Comparison of ENCODE assay signal across 10 cellular contexts in the genomic region with DNA sequence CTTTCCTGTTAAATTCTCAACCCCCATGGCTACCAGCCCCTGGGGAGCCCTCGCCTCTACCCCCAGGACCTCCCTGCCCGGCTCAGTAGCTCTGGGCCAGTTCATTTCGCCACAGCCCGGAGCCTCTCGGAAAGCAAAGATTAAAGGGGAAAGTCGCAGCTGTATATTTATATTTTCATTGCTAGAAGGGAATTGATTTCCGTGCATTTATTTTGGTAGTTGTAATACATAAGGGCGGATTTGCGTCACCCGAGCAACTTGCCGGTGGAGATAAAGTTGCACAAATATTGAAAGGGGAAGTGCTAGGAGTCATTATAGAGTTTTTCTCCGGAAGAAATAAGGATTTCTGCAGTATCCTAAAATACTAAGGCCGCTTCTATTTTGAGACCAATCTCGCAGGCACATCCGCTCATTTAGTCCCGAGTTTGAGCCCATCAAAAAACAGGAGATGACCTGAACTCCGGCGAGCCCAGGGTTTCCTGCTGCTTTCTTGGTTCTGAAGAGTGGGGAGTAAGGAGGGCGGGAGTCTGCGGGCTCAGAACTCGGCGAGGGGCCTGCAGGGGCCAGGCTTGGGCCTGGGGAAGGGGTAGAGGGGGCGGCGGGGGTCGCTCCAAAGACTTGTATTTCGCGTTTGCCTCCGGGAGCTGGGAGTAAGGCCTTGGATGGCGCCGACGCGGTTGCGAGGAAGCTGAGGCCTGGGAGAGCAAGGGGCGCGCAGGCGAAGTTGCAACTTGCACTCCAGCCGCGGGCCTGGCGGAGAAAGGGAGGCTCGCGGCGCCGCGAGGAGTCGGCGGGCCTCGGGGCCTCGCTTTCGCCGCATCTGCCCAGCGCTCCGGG. TPM values are rescaled to one million over a fixed set of nuclear protein-coding genes. Genes with fewer than 3 reads are reported as not detected.
A peak's percentile ranks its signal among the peaks of the same experiment; 100 is the strongest.
DNase-seq lines count a peak whose midpoint lies in the region; ATAC-seq, FAIRE-seq and TF ChIP-seq lines count a peak whose summit lies in the region.
"Had no signal": no experiment of that assay in that cellular context is flagged by ENCODE, and none has a peak within 500 bp of the region (broad histone marks: within the 10 kb centered on the region; RNA-seq: fewer than 3 reads in every experiment).

No MANE protein-coding gene starts in this region.

- POLR2A ChIA-PET in K562 (lab: Yijun Ruan, JAX): interaction anchor here (0.7 kb wide), 1 partner anchor 11 kb away, joined by 3 read pairs; no protein-coding TSS in a partner anchor

- TF ChIP-seq CTCF in K562 (IDR thresholded peaks at IDR 0.05 in 2 of 3, conservative IDR thresholded peaks at IDR 0.05 in 1 of 3; ENCODE audit: insufficient read depth in 2 of 3, low read depth in 1 of 3, low read length in 3 of 3): no peak
- no peak for TF ChIP-seq CTCF in MM.1S (IDR thresholded peaks at IDR 0.05; ENCODE audit: low read length)

- H3K9ac ChIP-seq in HUES64 (ENCODE audit: low read depth, low read length): no peak overlapping the region
- no peak overlapping the region for H3K9ac ChIP-seq in K562 (ENCODE audit: insufficient read depth in 1 of 2, low read depth in 2 of 2, low read length in 2 of 2)
- H3K9ac ChIP-seq in skeletal muscle tissue (ENCODE audit: low read depth in 1 of 3, low read length in 3 of 3): peak overlapping the region in 2 of 3 donors; percentile 50 to 68
- no peak overlapping the region for H3K9ac ChIP-seq in MM.1S (ENCODE audit: low read length)

- CTCF ChIA-PET in K562 (lab: Yijun Ruan, JAX; ENCODE audit: low intra/inter-chr PET ratio): no interaction called here

- H3K4me3 ChIP-seq in HUES64 (ENCODE audit: low read length) (peak overlapping the region; percentile 62), K562 (no peak overlapping the region), skeletal muscle tissue (ENCODE audit: low read length in 3 of 3) (peak overlapping the region in 2 of 3 donors; percentile 5 to 61), MM.1S (ENCODE audit: low read length) (no peak overlapping the region)

- H3F3A ChIP-seq in MM.1S (ENCODE audit: insufficient read depth, low read length): 0 out of 2 replicates have a peak, but pooled peaks cover 3% of the 10 kb centered on the region

- intact Hi-C loops in K562 (cut with micrococcal nuclease): loop anchor here (5.0 kb wide), 1 partner anchor 64 kb away; no protein-coding TSS in a partner anchor

- H3K4me2 ChIP-seq in K562 (ENCODE audit: insufficient read depth, low read length) (no peak overlapping the region), MM.1S (ENCODE audit: low read depth, low read length) (no peak overlapping the region)

- no peaks in the 10 kb centered on the region for H3K36me3 ChIP-seq in HUES64 (ENCODE audit: insufficient read depth, low read length)
- H3K36me3 ChIP-seq in K562 (ENCODE audit: control insufficient read depth, insufficient read depth, low read length): no peaks in the 10 kb centered on the region
- H3K36me3 ChIP-seq in skeletal muscle tissue (ENCODE audit: control insufficient read depth in 3 of 3, insufficient read depth in 3 of 3, low read length in 3 of 3): peaks cover 0 to 2% (median 0%) of the 10 kb centered on the region in 3 donors
- no peaks in the 10 kb centered on the region for H3K36me3 ChIP-seq in MM.1S (replicated peaks; ENCODE audit: insufficient read depth, low read length)

- in situ Hi-C loops in K562 (cut with MboI): loop anchor here (10.0 kb wide), 1 partner anchor 1578 kb away; no protein-coding TSS in a partner anchor

- WGBS in HUES64: under 1% methylated on average over 52 of the region's 52 CpGs
- WGBS in K562 (ENCODE audit: insufficient coverage, low coverage, missing lambda C conversion rate): 22% methylated on average over 33 of the region's 52 CpGs

- H2AFZ ChIP-seq in K562 (ENCODE audit: low read depth, low read length) (no peak overlapping the region), MM.1S (ENCODE audit: low read length) (no peak overlapping the region)

- H3K9me1 ChIP-seq in K562 (ENCODE audit: control insufficient read depth, insufficient read depth, low read length): no peaks in the 10 kb centered on the region

- H3K27ac ChIP-seq in HUES64 (ENCODE audit: low read depth, low read length) (no peak overlapping the region), K562 (ENCODE audit: extremely low read depth, low read depth, low read length) (no peak overlapping the region), skeletal muscle tissue (ENCODE audit: low read depth, low read length) (peak overlapping the region; percentile 70), MM.1S (ENCODE audit: low read length) (no peak overlapping the region)

- H3K4me1 ChIP-seq in HUES64 (ENCODE audit: insufficient read depth, low read length) (peaks cover 16% of the 10 kb centered on the region), K562 (replicated peaks in 1 of 2; ENCODE audit: control insufficient read depth in 2 of 2, insufficient read depth in 2 of 2, low read length in 2 of 2) (peaks cover 0 to 26% of the 10 kb centered on the region in 2 experiments; a peak in 1 of 5 replicates), skeletal muscle tissue (ENCODE audit: control insufficient read depth in 3 of 3, insufficient read depth in 3 of 3, low read length in 3 of 3) (peaks cover 10 to 23% (median 17%) of the 10 kb centered on the region in 3 donors), MM.1S (ENCODE audit: low read length) (peaks cover 10% of the 10 kb centered on the region; the same call in 1 of the 2 replicates)

- no peak for DNase-seq in K562 (ENCODE audit: extremely low read depth in 1 of 4, low spot score in 3 of 4)
- DNase-seq in iPS-NIHi11 (ENCODE audit: low spot score): peak; percentile 59
- DNase-seq in MM.1S: no peak
- DNase-seq in cerebellum (ENCODE audit: low spot score): no peak
- DNase-seq in NCI-H2107 (lab: John Stamatoyannopoulos, UW): no peak
- DNase-seq: NCI-H226 had no signal

- no peak for TF ChIP-seq EP300 in K562 (IDR thresholded peaks at IDR 0.05; ENCODE audit: low read length)

- H3K27me3 ChIP-seq in HUES64 (ENCODE audit: insufficient read depth, low read length) (peaks cover 79% of the 10 kb centered on the region), K562 (ENCODE audit: control insufficient read depth in 2 of 2, insufficient read depth in 2 of 2, low read length in 2 of 2) (peaks cover 6 to 24% of the 10 kb centered on the region in 2 experiments; a peak in 2 of 5 replicates), skeletal muscle tissue (ENCODE audit: control insufficient read depth in 3 of 3, insufficient read depth in 3 of 3, low read length in 3 of 3) (no peaks in the 10 kb centered on the region), MM.1S (replicated peaks; ENCODE audit: insufficient read depth, low read length) (no peaks in the 10 kb centered on the region)

- BruUV-seq in K562 (replicated peaks; lab: Mats Ljungman, UMichigan): no TSS peak

- TF ChIP-seq RAD21 in K562 (CRISPR knock-in tag; conservative IDR thresholded peaks at IDR 0.05 in 1 of 2, IDR thresholded peaks at IDR 0.05 in 1 of 2): no peak

- no peak for TF ChIP-seq POLR2A in K562 (conservative IDR thresholded peaks at IDR 0.05)

- H3K9me2 ChIP-seq in MM.1S (replicated peaks; ENCODE audit: insufficient read depth, low read length): no peaks in the 10 kb centered on the region

- H4K20me1 ChIP-seq in K562 (replicated peaks; ENCODE audit: control insufficient read depth, insufficient read depth, low read length) (0 out of 2 replicates have a peak, but pooled peaks cover 4% of the 10 kb centered on the region), MM.1S (ENCODE audit: insufficient read depth, low read length) (no peaks in the 10 kb centered on the region)

- H3K79me2 ChIP-seq in K562 (ENCODE audit: control insufficient read depth, insufficient read depth, low read length) (0 out of 3 replicates have a peak, but pooled peaks cover 3% of the 10 kb centered on the region), MM.1S (ENCODE audit: low read length) (no peaks in the 10 kb centered on the region)

- H3K9me3 ChIP-seq in HUES64 (ENCODE audit: insufficient read depth, low read depth, low read length): no peaks in the 10 kb centered on the region
- H3K9me3 ChIP-seq in K562 (replicated peaks; ENCODE audit: control insufficient read depth, insufficient read depth, low read depth, low read length): no peaks in the 10 kb centered on the region
- no peaks in the 10 kb centered on the region for H3K9me3 ChIP-seq in skeletal muscle tissue (ENCODE audit: control insufficient read depth in 3 of 3, low read length in 3 of 3)
- no peaks in the 10 kb centered on the region for H3K9me3 ChIP-seq in MM.1S (replicated peaks; ENCODE audit: insufficient read depth, low read length)

- FAIRE-seq in K562 (lab: Jason Lieb, UNC): no peak

- ATAC-seq in K562 (no peak), HG02798 (IDR thresholded peaks at IDR 0.05; ENCODE audit: poor library complexity, unreplicated experiment) (no peak)
- ATAC-seq: left colon had no signal

TF ChIP-seq in K562, 482 proteins besides CTCF, POLR2A, EP300 and RAD21 (continues in another document):
- TF ChIP-seq SPI1 (IDR thresholded peaks at IDR 0.05; ENCODE audit: borderline replicate concordance, low read depth, low read length) (peak; percentile 64; the same call in 1 of the 2 replicates), TFAM (CRISPR knock-in tag; conservative IDR thresholded peaks at IDR 0.05) (no peak), ETV1 (tag; conservative IDR thresholded peaks at IDR 0.05; ENCODE audit: low read depth) (no peak)

RNA-seq across cellular contexts. Expression of a gene that starts 2.5 kb away (rescaled TPM):
- polyA plus RNA-seq in HUES64 (2013, experiment 1 of 2): 0.55 TPM
- polyA plus RNA-seq in HUES64 (2013, experiment 2 of 2): 0.70 TPM
- total RNA-seq in K562 (2011; cell fraction: chromatin; rRNA removed; ENCODE audit: low replicate concordance): 1.3 and 1.6 TPM in 2 replicates
- total RNA-seq in K562 (2011; cell fraction: nucleolus; rRNA removed): 1.1 and 2.3 TPM in 2 replicates
- total RNA-seq in K562 (2011; cell fraction: nucleoplasm; rRNA removed): 1.2 and 1.5 TPM in 2 replicates
- total RNA-seq in K562 (2014; rRNA removed): 2.2 and 2.6 TPM in 2 replicates
- 0.69 and 0.70 TPM in 2 replicates for total RNA-seq in K562 (2014; rRNA removed; fragmentation: Illumina TruSeq; extraction: Trizol)
- 1.2 and 1.7 TPM in 2 replicates for total RNA-seq in K562 (2015; rRNA removed; fragmentation: Illumina TruSeq; extraction: Trizol)
- total RNA-seq in K562 (2021): 2.3 and 3.0 TPM in 2 replicates
- 0.05 and 0.21 TPM in 2 replicates for polyA plus RNA-seq in K562 (2011; rRNA removed)
- polyA plus RNA-seq in K562 (2011; cell fraction: cytosol; rRNA removed): 0.01 and 0.72 TPM in 2 replicates
- polyA plus RNA-seq in K562 (2011; cell fraction: nucleus; rRNA removed): 0.18 and 1.6 TPM in 2 replicates
- 2.7 and 3.6 TPM in 2 replicates for polyA plus RNA-seq in K562 (2012)
- 1.6 and 2.8 TPM in 2 replicates for polyA plus RNA-seq in K562 (2014; fragmentation: Illumina TruSeq; extraction: Trizol)
- polyA plus RNA-seq in K562 (2014; fragmentation: Nextera tagmentation; extraction: Ambion mirVana): under 1 TPM; 0.10 TPM
- polyA plus RNA-seq in K562 (2014; rRNA removed): 1.7 and 2.4 TPM in 2 replicates
- polyA minus RNA-seq in K562 (2011; rRNA and poly(A)+ RNA removed): 0.06 and 0.21 TPM in 2 replicates
- polyA minus RNA-seq in K562 (2011; cell fraction: cytosol; rRNA and poly(A)+ RNA removed): 0.67 TPM in 1 of 2 replicates, not detected in the other
- 0.22 and 0.54 TPM in 2 replicates for polyA minus RNA-seq in K562 (2011; cell fraction: nucleus; rRNA and poly(A)+ RNA removed)
- 9.9 TPM for total RNA-seq in skeletal muscle tissue
- total RNA-seq in cerebellum: 1.00 TPM

Comparison
In these comparisons a context has a peak if more than half of its experiments do, and no peak if none do; other contexts are left out.
1. H3K4me3 ChIP-seq: peak in HUES64 (single experiment) and skeletal muscle tissue (2 of 3); none in K562 (single experiment) and MM.1S (single experiment).
2. H3K9ac ChIP-seq: peak in skeletal muscle tissue (2 of 3); none in HUES64 (single experiment), K562 (0 of 2) and MM.1S (single experiment).